23 cellular contexts compared by ENCODE assay signal in the genomic region with DNA sequence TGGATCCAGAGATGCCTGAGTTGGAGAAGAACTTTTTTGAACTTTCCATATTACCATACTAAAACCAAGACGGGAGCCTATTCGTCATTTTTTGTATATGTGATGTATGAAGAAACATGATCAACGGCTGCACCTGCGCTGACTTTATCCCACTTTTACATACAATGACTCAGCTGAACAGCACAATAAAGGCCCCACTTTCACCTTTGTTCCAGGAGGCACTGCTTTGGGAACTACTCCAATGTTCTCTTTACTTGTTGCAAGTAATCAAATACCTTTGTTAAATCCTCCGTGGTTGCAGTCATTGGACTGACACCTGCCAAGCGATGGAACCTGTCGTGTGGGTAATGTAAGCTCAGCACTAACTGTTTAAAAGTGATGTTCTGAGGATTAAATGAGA. TPM values are rescaled to one million over a fixed set of nuclear protein-coding genes. Genes with fewer than 3 reads are reported as not detected.
DNase-seq lines count a peak whose midpoint lies in the region; FAIRE-seq and TF ChIP-seq lines count a peak whose summit lies in the region.
"Had no signal": no experiment of that assay in that cellular context is flagged by ENCODE, and none has a peak within 500 bp of the region (broad histone marks: within the 10 kb centered on the region; RNA-seq: fewer than 3 reads in every experiment).

No MANE protein-coding gene starts in this region.

- no peaks in the 10 kb centered on the region for H3K9me3 Mint-ChIP-seq in type B pancreatic cell
- H3K9me3 Mint-ChIP-seq: CD4-positive, alpha-beta memory T cell; H9; HFFc6; T-helper 1 cell treated with Interleukin-12 subunit alpha and Interleukin-12 subunit beta and Interleukin-4 antibody, amounts not matched to agents 30 μg/mL and 1 μg/mL, for 36 hours had no signal

- DNase-seq in DMS53 (lab: John Stamatoyannopoulos, UW) (peak; percentile 50), DMS53 treated with DMSO at 0.1 percent for 48 hours (lab: John Stamatoyannopoulos, UW; ENCODE audit: unreplicated experiment) (no peak), NCI-H774 (lab: John Stamatoyannopoulos, UW) (peak; percentile 48), bronchial epithelial cell (ENCODE audit: low read depth) (peak; percentile 43), osteoblast (ENCODE audit: insufficient read length, low spot score, missing footprints) (no peak), COR-L47 (lab: John Stamatoyannopoulos, UW) (no peak), type B pancreatic cell (ENCODE audit: extremely low spot score, unreplicated experiment) (no peak), SKM-1 (lab: John Stamatoyannopoulos, UW; ENCODE audit: unreplicated experiment) (no peak)
- DNase-seq: ACHN; CD4-positive, alpha-beta memory T cell; EL; GF-D8; H9; HFFc6; KBM-7; NCI-H1092 treated with DMSO at 0.1 percent for 48 hours; NCI-H1436 treated with DMSO at 0.1 percent for 48 hours; NCI-H1930; NCI-H69; OCI-M1 had no signal

- H3K4me3 Mint-ChIP-seq in type B pancreatic cell: no peak overlapping the region
- H3K4me3 Mint-ChIP-seq: CD4-positive, alpha-beta memory T cell; H9; HFFc6; T-helper 1 cell treated with Interleukin-12 subunit alpha and Interleukin-12 subunit beta and Interleukin-4 antibody, amounts not matched to agents 30 μg/mL and 1 μg/mL, for 36 hours had no signal

- H3K4me3 ChIP-seq in bronchial epithelial cell (ENCODE audit: low read depth, low read length) (no peak overlapping the region), osteoblast (ENCODE audit: insufficient read depth, low read length) (no peak overlapping the region)
- H3K4me3 ChIP-seq: BLaER1 treated with 17β-estradiol and CSF1 and Interleukin-3, amounts not matched to agents 10 nM and 100 nM had no signal

- no peaks in the 10 kb centered on the region for H4K20me1 ChIP-seq in osteoblast (ENCODE audit: insufficient read depth, low read length)
- H4K20me1 ChIP-seq: BLaER1 treated with 17β-estradiol and CSF1 and Interleukin-3, amounts not matched to agents 10 nM and 100 nM had no signal

- no peak for TF ChIP-seq CTCF in bronchial epithelial cell (IDR thresholded peaks at IDR 0.05; ENCODE audit: insufficient read depth, low read length, severe bottlenecking)
- no peak for TF ChIP-seq CTCF in osteoblast (IDR thresholded peaks at IDR 0.05; ENCODE audit: extremely low read depth, low read depth, low read length)
- no peak for TF ChIP-seq CTCF in type B pancreatic cell (conservative IDR thresholded peaks at IDR 0.05)

- H3K4me2 ChIP-seq in osteoblast (ENCODE audit: insufficient read depth, low read length): no peak overlapping the region
- H3K4me2 ChIP-seq: BLaER1 treated with 17β-estradiol and CSF1 and Interleukin-3, amounts not matched to agents 10 nM and 100 nM had no signal

- H3K27me3 Mint-ChIP-seq in type B pancreatic cell: peaks cover 8% of the 10 kb centered on the region
- H3K27me3 Mint-ChIP-seq: CD4-positive, alpha-beta memory T cell had no signal

- H2AFZ ChIP-seq in osteoblast (ENCODE audit: low read length): peak overlapping the region; percentile 17

- peaks cover 19% of the 10 kb centered on the region for H3K4me1 ChIP-seq in osteoblast (ENCODE audit: insufficient read depth, low read length)

- FAIRE-seq in bronchial epithelial cell (lab: Jason Lieb, UNC): no peak

- no peak overlapping the region for H3K27ac ChIP-seq in osteoblast (ENCODE audit: low read depth, low read length)
- H3K27ac ChIP-seq: 22Rv1; BLaER1 treated with 17β-estradiol and CSF1 and Interleukin-3, amounts not matched to agents 10 nM and 100 nM had no signal

- no peaks in the 10 kb centered on the region for H3K79me2 ChIP-seq in osteoblast (ENCODE audit: insufficient read depth, low read length)

- no peaks in the 10 kb centered on the region for H3K27me3 ChIP-seq in bronchial epithelial cell (ENCODE audit: control insufficient read depth, insufficient read depth, low read length)
- no peaks in the 10 kb centered on the region for H3K27me3 ChIP-seq in osteoblast (ENCODE audit: insufficient read depth, low read length)
- H3K27me3 ChIP-seq: BLaER1 treated with 17β-estradiol and CSF1 and Interleukin-3, amounts not matched to agents 10 nM and 100 nM had no signal

- no peaks in the 10 kb centered on the region for H3K4me1 Mint-ChIP-seq in type B pancreatic cell (ENCODE audit: unreplicated experiment)
- H3K4me1 Mint-ChIP-seq: CD4-positive, alpha-beta memory T cell had no signal

- H3K36me3 ChIP-seq in bronchial epithelial cell (ENCODE audit: control insufficient read depth, insufficient read depth, low read length) (no peaks in the 10 kb centered on the region), osteoblast (ENCODE audit: insufficient read depth, low read length) (no peaks in the 10 kb centered on the region)
- H3K36me3 ChIP-seq: BLaER1 treated with 17β-estradiol and CSF1 and Interleukin-3, amounts not matched to agents 10 nM and 100 nM had no signal

- H3K36me3 Mint-ChIP-seq in type B pancreatic cell: no peaks in the 10 kb centered on the region
- H3K36me3 Mint-ChIP-seq: CD4-positive, alpha-beta memory T cell had no signal

- H3K9me3 ChIP-seq in osteoblast (ENCODE audit: low read depth, low read length): no peaks in the 10 kb centered on the region
- H3K9me3 ChIP-seq: BLaER1 treated with 17β-estradiol and CSF1 and Interleukin-3, amounts not matched to agents 10 nM and 100 nM had no signal

- no peak overlapping the region for H3K27ac Mint-ChIP-seq in type B pancreatic cell
- H3K27ac Mint-ChIP-seq: T-helper 1 cell treated with Interleukin-12 subunit alpha and Interleukin-12 subunit beta and Interleukin-4 antibody, amounts not matched to agents 30 μg/mL and 1 μg/mL, for 36 hours had no signal

RNA-seq across cellular contexts. Expression of gene BTN3A2, which starts 17.3 kb away (rescaled TPM):
- total RNA-seq in bronchial epithelial cell (0.51 and 1.3 TPM in 2 replicates), osteoblast (24.2 and 25.0 TPM in 2 replicates), type B pancreatic cell (ENCODE audit: low replicate concordance) (13.1 and 16.4 TPM in 2 replicates)

RNA-seq across cellular contexts. Expression of gene BTN2A2, which starts 35.2 kb away (rescaled TPM):
- total RNA-seq in bronchial epithelial cell: 3.2 and 4.7 TPM in 2 replicates
- 16.3 and 17.4 TPM in 2 replicates for total RNA-seq in osteoblast
- total RNA-seq in type B pancreatic cell (ENCODE audit: low replicate concordance): 8.7 and 21.6 TPM in 2 replicates

RNA-seq across cellular contexts. Expression of gene BTN3A1, which starts 54.4 kb away (rescaled TPM):
- total RNA-seq in bronchial epithelial cell (2.0 and 3.9 TPM in 2 replicates), osteoblast (25.3 and 26.2 TPM in 2 replicates), type B pancreatic cell (ENCODE audit: low replicate concordance) (19.6 and 19.9 TPM in 2 replicates)

Comparison
In these comparisons a context has a peak if more than half of its experiments do, and no peak if none do; other contexts are left out.
1. DNase-seq: peak in DMS53 (single experiment), NCI-H774 (single experiment) and bronchial epithelial cell (single experiment); none in DMS53 treated with DMSO at 0.1 percent for 48 hours (single experiment), osteoblast (single experiment), COR-L47 (single experiment), type B pancreatic cell (single experiment) and SKM-1 (single experiment).